13 cellular contexts compared by ENCODE assay signal in genomic region chr15:45197512-45197911, GRCh38. TPM values are rescaled to one million over a fixed set of nuclear protein-coding genes. Genes with fewer than 3 reads are reported as not detected.
DNase-seq lines count a peak whose midpoint lies in the region; ATAC-seq and FAIRE-seq lines count a peak whose summit lies in the region.
"Had no signal": no experiment of that assay in that cellular context is flagged by ENCODE, and none has a peak within 500 bp of the region (broad histone marks: within the 10 kb centered on the region; RNA-seq: fewer than 3 reads in every experiment).

No MANE protein-coding gene starts in this region.

- peak overlapping the region; percentile 73 for H3K9ac ChIP-seq in Karpas-422 (ENCODE audit: low read length)

- peak overlapping the region; percentile 85 for H3K27ac ChIP-seq in Karpas-422 (ENCODE audit: low read length)
- peak overlapping the region; percentile 90 for H3K27ac ChIP-seq in naive thymus-derived CD4-positive, alpha-beta T cell (ENCODE audit: low read depth, low read length)

- no peaks in the 10 kb centered on the region for H3K9me3 ChIP-seq in Karpas-422 (ENCODE audit: low read length)
- H3K9me3 ChIP-seq in naive thymus-derived CD4-positive, alpha-beta T cell (ENCODE audit: control insufficient read depth in 2 of 3, low read length in 3 of 3): no peaks in the 10 kb centered on the region
- H3K9me3 ChIP-seq: transverse colon had no signal

- DNase-seq in NOMO-1 treated with DMSO at 0.1 percent for 48 hours (lab: John Stamatoyannopoulos, UW; ENCODE audit: unreplicated experiment): peak; percentile 16
- no peak for DNase-seq in NOMO-1 treated with dmso at 0.1 percent for 144 hours (lab: John Stamatoyannopoulos, UW; ENCODE audit: unreplicated experiment)
- no peak for DNase-seq in Karpas-422
- no peak for DNase-seq in activated naive CD8-positive, alpha-beta T cell treated with anti-CD3 and anti-CD28 coated beads, Interleukin-2, amount 10 ng/mL, durations not matched to agents 7 days and 5 days
- no peak for DNase-seq in naive thymus-derived CD4-positive, alpha-beta T cell
- DNase-seq in HTR-8/SVneo (ENCODE audit: insufficient read length, low spot score): no peak
- DNase-seq: midbrain, NCI-H1930, transverse colon had no signal

- no peaks in the 10 kb centered on the region for H3K79me2 ChIP-seq in Karpas-422 (ENCODE audit: low read length)

- no peaks in the 10 kb centered on the region for H4K20me1 ChIP-seq in Karpas-422 (ENCODE audit: insufficient read depth, low read depth, low read length)

- 0 out of 2 replicates have a peak overlapping the region, but pooled peaks have one; percentile 27 for H2AFZ ChIP-seq in Karpas-422 (ENCODE audit: low read length)

- intact Hi-C loops in naive thymus-derived CD4-positive, alpha-beta T cell (cut with micrococcal nuclease): loop anchor here (5.0 to 10.0 kb wide), 2 partner anchors 327 to 485 kb away; partner anchors contain the start of genes B2M (in 1 of the 2), PATL2 (in 1 of the 2) and SLC30A4 (in 1 of the 2)

- H3K4me2 ChIP-seq in Karpas-422 (ENCODE audit: low read depth, low read length, poor library complexity, severe bottlenecking): peak overlapping the region; percentile 89

- peak overlapping the region; percentile 68 for H3K4me3 ChIP-seq in Karpas-422 (ENCODE audit: low read length)
- no peak overlapping the region for H3K4me3 ChIP-seq in naive thymus-derived CD4-positive, alpha-beta T cell (ENCODE audit: low read length)

- H3K4me1 ChIP-seq in Karpas-422 (ENCODE audit: low read length): peaks cover 36% of the 10 kb centered on the region
- H3K4me1 ChIP-seq in naive thymus-derived CD4-positive, alpha-beta T cell (ENCODE audit: control insufficient read depth in 2 of 2, insufficient read depth in 2 of 2, low read length in 2 of 2): peaks cover 9 to 10% of the 10 kb centered on the region in 2 donors

- H3K27ac Mint-ChIP-seq in activated naive CD8-positive, alpha-beta T cell treated with anti-CD3 and anti-CD28 coated beads, Interleukin-2, amount 10 ng/mL, durations not matched to agents 7 days and 5 days: peak overlapping the region; percentile 76
- peak overlapping the region in 5 of 9 donors; percentile 45 to 85 (median 72) for H3K27ac Mint-ChIP-seq in naive thymus-derived CD4-positive, alpha-beta T cell
- H3K27ac Mint-ChIP-seq: activated T-helper 17 cell treated with anti-CD3 and anti-CD28 coated beads, Interleukin-2, amount 50 U/mL, for 72 hours had no signal

- H3K36me3 ChIP-seq in Karpas-422 (ENCODE audit: insufficient read depth, low read length): no peaks in the 10 kb centered on the region
- H3K36me3 ChIP-seq in naive thymus-derived CD4-positive, alpha-beta T cell (ENCODE audit: control insufficient read depth in 2 of 3, insufficient read depth in 3 of 3, low read length in 3 of 3): no peaks in the 10 kb centered on the region
- H3K36me3 ChIP-seq: transverse colon had no signal

- POLR2A ChIA-PET in activated naive CD8-positive, alpha-beta T cell treated with anti-CD3 and anti-CD28 coated beads, Interleukin-2, amount 10 ng/mL, durations not matched to agents 7 days and 5 days (lab: Charles Lee): interaction anchor here (0.7 to 5.0 kb wide), 7 partner anchors 8 to 205 kb away, joined by 3 to 40 read pairs (median 6); partner anchors contain the start of gene SHF
- POLR2A ChIA-PET in naive thymus-derived CD4-positive, alpha-beta T cell (lab: Charles Lee): interaction anchor here (1.0 to 8.8 kb wide), 6 partner anchors 12 to 44 kb away, joined by 3 to 177 read pairs (median 3); partner anchors contain the start of gene SHF

- peaks cover 6% of the 10 kb centered on the region for H3K27me3 Mint-ChIP-seq in activated naive CD8-positive, alpha-beta T cell treated with anti-CD3 and anti-CD28 coated beads, Interleukin-2, amount 10 ng/mL, durations not matched to agents 7 days and 5 days
- peaks cover 0 to 11% (median 0%) of the 10 kb centered on the region in 5 donors for H3K27me3 Mint-ChIP-seq in naive thymus-derived CD4-positive, alpha-beta T cell

- ATAC-seq in activated naive CD8-positive, alpha-beta T cell treated with anti-CD3 and anti-CD28 coated beads, Interleukin-2, amount 10 ng/mL, durations not matched to agents 7 days and 5 days (ENCODE audit: low read depth): no peak
- no peak for ATAC-seq in naive thymus-derived CD4-positive, alpha-beta T cell
- no peak for ATAC-seq in HG03196 (IDR thresholded peaks at IDR 0.05; ENCODE audit: unreplicated experiment)
- no peak for ATAC-seq in HG02798 (IDR thresholded peaks at IDR 0.05; ENCODE audit: poor library complexity, unreplicated experiment)

- no peaks in the 10 kb centered on the region for H3K27me3 ChIP-seq in Karpas-422 (ENCODE audit: low read length)
- no peaks in the 10 kb centered on the region for H3K27me3 ChIP-seq in naive thymus-derived CD4-positive, alpha-beta T cell (ENCODE audit: control insufficient read depth in 2 of 2, insufficient read depth in 2 of 2, low read length in 2 of 2)
- H3K27me3 ChIP-seq: transverse colon had no signal

- H3K36me3 Mint-ChIP-seq in activated naive CD8-positive, alpha-beta T cell treated with anti-CD3 and anti-CD28 coated beads, Interleukin-2, amount 10 ng/mL, durations not matched to agents 7 days and 5 days: no peaks in the 10 kb centered on the region
- H3K36me3 Mint-ChIP-seq in naive thymus-derived CD4-positive, alpha-beta T cell: peaks cover 0 to 5% (median 0%) of the 10 kb centered on the region in 5 donors

- CTCF ChIA-PET in naive thymus-derived CD4-positive, alpha-beta T cell (lab: Charles Lee): interaction anchor here (0.9 to 1.0 kb wide), 2 partner anchors 11 to 15 kb away, joined by 3 to 4 read pairs; no protein-coding TSS in a partner anchor

- no peak for FAIRE-seq in HTR-8/SVneo (lab: Jason Lieb, UNC)

- no peaks in the 10 kb centered on the region for H3K9me3 Mint-ChIP-seq in activated naive CD8-positive, alpha-beta T cell treated with anti-CD3 and anti-CD28 coated beads, Interleukin-2, amount 10 ng/mL, durations not matched to agents 7 days and 5 days
- H3K9me3 Mint-ChIP-seq in naive thymus-derived CD4-positive, alpha-beta T cell: peaks cover 0 to 16% (median 0%) of the 10 kb centered on the region in 11 donors
- H3K9me3 Mint-ChIP-seq: activated T-helper 17 cell treated with anti-CD3 and anti-CD28 coated beads, Interleukin-2, amount 50 U/mL, for 72 hours had no signal

- no peaks in the 10 kb centered on the region for H3K9me2 ChIP-seq in Karpas-422 (replicated peaks; ENCODE audit: insufficient read depth, low read length)

- H3K4me3 Mint-ChIP-seq in activated naive CD8-positive, alpha-beta T cell treated with anti-CD3 and anti-CD28 coated beads, Interleukin-2, amount 10 ng/mL, durations not matched to agents 7 days and 5 days: no peak overlapping the region
- peak overlapping the region in 4 of 10 donors; percentile 76 to 88 (median 78) for H3K4me3 Mint-ChIP-seq in naive thymus-derived CD4-positive, alpha-beta T cell
- H3K4me3 Mint-ChIP-seq: activated T-helper 17 cell treated with anti-CD3 and anti-CD28 coated beads, Interleukin-2, amount 50 U/mL, for 72 hours had no signal

- peaks cover 14% of the 10 kb centered on the region for H3K4me1 Mint-ChIP-seq in activated naive CD8-positive, alpha-beta T cell treated with anti-CD3 and anti-CD28 coated beads, Interleukin-2, amount 10 ng/mL, durations not matched to agents 7 days and 5 days
- H3K4me1 Mint-ChIP-seq in naive thymus-derived CD4-positive, alpha-beta T cell: peaks cover 0 to 16% (median 8%) of the 10 kb centered on the region in 7 donors

RNA-seq across cellular contexts. Expression of gene SHF, which starts 9.7 kb away (rescaled TPM):
- 10.9 and 35.4 TPM in 2 replicates for total RNA-seq in Karpas-422 (2014; rRNA removed; shearing (Covaris generic); ENCODE audit: low replicate concordance)
- total RNA-seq in activated naive CD8-positive, alpha-beta T cell treated with anti-CD3 and anti-CD28 coated beads, Interleukin-2, amount 10 ng/mL, durations not matched to agents 7 days and 5 days: 1 to 10 TPM; 2.1 to 2.3 TPM
- total RNA-seq in naive thymus-derived CD4-positive, alpha-beta T cell: 1 to 10 TPM; 3.5 to 8.7 (median 6.2) TPM
- 1 to 10 TPM; 2.5 to 3.0 TPM for polyA plus RNA-seq in naive thymus-derived CD4-positive, alpha-beta T cell
- total RNA-seq: A172 had no signal

RNA-seq across cellular contexts. Expression of gene SLC28A2, which starts 54.5 kb away (rescaled TPM):
- not detected in 2 replicates for total RNA-seq in Karpas-422 (2014; rRNA removed; shearing (Covaris generic); ENCODE audit: low replicate concordance)
- not detected for total RNA-seq in activated naive CD8-positive, alpha-beta T cell treated with anti-CD3 and anti-CD28 coated beads, Interleukin-2, amount 10 ng/mL, durations not matched to agents 7 days and 5 days
- total RNA-seq in naive thymus-derived CD4-positive, alpha-beta T cell: not detected
- polyA plus RNA-seq in naive thymus-derived CD4-positive, alpha-beta T cell: not detected
- total RNA-seq: A172; activated T-helper 17 cell treated with anti-CD3 and anti-CD28 coated beads, Interleukin-2, amount 50 U/mL, for 72 hours had no signal
